13 cellular contexts compared by ENCODE assay signal in the genomic region with DNA sequence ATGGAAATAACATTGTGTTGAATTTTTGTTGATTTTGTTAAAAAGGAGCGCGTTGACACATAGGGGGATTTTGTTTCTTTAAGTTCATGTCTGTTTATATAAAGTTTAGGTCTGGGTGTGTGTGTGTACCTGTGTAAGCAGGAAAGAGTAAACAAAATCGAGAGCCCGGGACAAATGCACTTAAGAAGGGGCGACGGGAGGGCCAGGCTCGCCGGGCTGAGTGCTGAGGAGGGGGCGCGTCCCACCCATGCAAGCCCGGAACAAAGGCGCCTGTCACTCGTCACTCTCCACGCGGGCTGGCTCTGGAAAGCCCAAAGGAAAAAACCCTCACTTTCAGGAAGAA. TPM values are rescaled to one million over a fixed set of nuclear protein-coding genes. Genes with fewer than 3 reads are reported as not detected.
DNase-seq lines count a peak whose midpoint lies in the region; ATAC-seq, FAIRE-seq and TF ChIP-seq lines count a peak whose summit lies in the region.
"Had no signal": no experiment of that assay in that cellular context is flagged by ENCODE, and none has a peak within 500 bp of the region (broad histone marks: within the 10 kb centered on the region; RNA-seq: fewer than 3 reads in every experiment).

No MANE protein-coding gene starts in this region.

- ATAC-seq in GM12878, result no peak; the same call in 2 of the 3 replicates
- no peak for ATAC-seq in lower lobe of right lung
- ATAC-seq in HG02870 (IDR thresholded peaks at IDR 0.05; ENCODE audit: unreplicated experiment), result no peak
- no peak for ATAC-seq in omental fat pad (ENCODE audit: low FRiP score)

- H3K4me1 Mint-ChIP-seq in activated naive CD4-positive, alpha-beta T cell treated with anti-CD3 and anti-CD28 coated beads, Interleukin-2, amount 10 ng/mL, durations not matched to agents 7 days and 5 days, result peaks cover 13% of the 10 kb centered on the region

- H4K20me1 ChIP-seq in GM12878 (ENCODE audit: control insufficient read depth, insufficient read depth), result no peaks in the 10 kb centered on the region

- no peak for FAIRE-seq in GM12878 (lab: Jason Lieb, UNC)
- FAIRE-seq: GM19239, urothelium cell line had no signal

- H3K4me1 ChIP-seq in GM12878 (ENCODE audit: control insufficient read depth, insufficient read depth, low read length) (no peaks in the 10 kb centered on the region; the same call in 1 of the 2 replicates), lower lobe of right lung (peaks cover 14% of the 10 kb centered on the region), tibial nerve (peaks cover 0 to 11% (median 7%) of the 10 kb centered on the region in 4 donors)
- H3K4me1 ChIP-seq: adrenal gland had no signal

- H3K36me3 ChIP-seq in GM12878 (ENCODE audit: control insufficient read depth in 2 of 2, insufficient read depth in 2 of 2, low read length in 1 of 2) (no peaks in the 10 kb centered on the region), lower lobe of right lung (no peaks in the 10 kb centered on the region), tibial nerve (no peaks in the 10 kb centered on the region)
- H3K36me3 ChIP-seq: adrenal gland, neutrophil had no signal

- no peak overlapping the region; the same call in 1 of the 2 replicates for H3K9ac ChIP-seq in GM12878 (ENCODE audit: control insufficient read depth, insufficient read depth, low read length)

- intact Hi-C loops in GM12878 (cut with micrococcal nuclease; ENCODE audit: unreplicated experiment), result no loop called here
- intact Hi-C loops in lower lobe of right lung (cut with DNase I), result no loop called here

- no TSS peak for BruUV-seq in GM12878 (replicated peaks; lab: Mats Ljungman, UMichigan)

- no peak overlapping the region for H3K27ac ChIP-seq in GM12878 (ENCODE audit: control insufficient read depth, insufficient read depth)
- no peak overlapping the region for H3K27ac ChIP-seq in lower lobe of right lung
- H3K27ac ChIP-seq in tibial nerve, result no peak overlapping the region
- H3K27ac ChIP-seq: adrenal gland, neutrophil had no signal

- no peaks in the 10 kb centered on the region for H3K9me3 ChIP-seq in GM12878 (replicated peaks; ENCODE audit: control insufficient read depth, insufficient read depth, low read length)
- H3K9me3 ChIP-seq in lower lobe of right lung, result no peaks in the 10 kb centered on the region
- no peaks in the 10 kb centered on the region for H3K9me3 ChIP-seq in tibial nerve
- H3K9me3 ChIP-seq: adrenal gland, neutrophil had no signal

- TF ChIP-seq CTCF in GM12878 (IDR thresholded peaks at IDR 0.05 in 2 of 3, conservative IDR thresholded peaks at IDR 0.05 in 1 of 3; ENCODE audit: control insufficient read depth in 2 of 3, extremely low read depth in 1 of 3, insufficient read depth in 1 of 3, low read depth in 3 of 3, low read length in 3 of 3) (no peak), lower lobe of right lung (IDR thresholded peaks at IDR 0.05) (no peak), tibial nerve (IDR thresholded peaks at IDR 0.05) (no peak), omental fat pad (IDR thresholded peaks at IDR 0.05) (no peak)

- DNase-seq in activated naive CD4-positive, alpha-beta T cell treated with anti-CD3 and anti-CD28 coated beads, Interleukin-2, amount 10 ng/mL, durations not matched to agents 7 days and 5 days, result no peak
- no peak for DNase-seq in activated naive CD4-positive, alpha-beta T cell (lab: John Stamatoyannopoulos, UW)
- DNase-seq in GM12878 (ENCODE audit: low read depth, low spot score) (no peak), lower lobe of right lung (no peak), tibial nerve (ENCODE audit: low spot score in 2 of 2) (no peak), NCI-H524 (lab: John Stamatoyannopoulos, UW) (no peak), omental fat pad (ENCODE audit: low spot score) (no peak)
- DNase-seq: COR-L47 had no signal

- SMC1A ChIA-PET in GM12878 (lab: Charles Lee; ENCODE audit: uncharacterized antibody, unreplicated experiment), result no interaction called here

- CTCF ChIA-PET in activated naive CD4-positive, alpha-beta T cell treated with anti-CD3 and anti-CD28 coated beads, Interleukin-2, amount 10 ng/mL, durations not matched to agents 7 days and 5 days (lab: Charles Lee), result no interaction called here
- CTCF ChIA-PET in GM12878 (lab: Yijun Ruan, JAX), result no interaction called here

- H2AFZ ChIP-seq in GM12878 (ENCODE audit: control insufficient read depth, low read depth, low read length), result peak overlapping the region; percentile 51

- TF ChIP-seq RAD21 in GM12878 (IDR thresholded peaks at IDR 0.05; ENCODE audit: insufficient read depth, low read depth, low read length), result no peak

- peak overlapping the region; percentile 60 for H3K4me2 ChIP-seq in GM12878 (ENCODE audit: control insufficient read depth, insufficient read depth)

- H3K27ac Mint-ChIP-seq in activated naive CD4-positive, alpha-beta T cell treated with anti-CD3 and anti-CD28 coated beads, Interleukin-2, amount 10 ng/mL, durations not matched to agents 7 days and 5 days, result no peak overlapping the region

- RAD21 ChIA-PET in GM12878 (lab: Charles Lee; ENCODE audit: unreplicated experiment), result no interaction called here

- no peaks in the 10 kb centered on the region for H3K79me2 ChIP-seq in GM12878 (ENCODE audit: control insufficient read depth, insufficient read depth, low read length)

- H3K27me3 Mint-ChIP-seq in activated naive CD4-positive, alpha-beta T cell treated with anti-CD3 and anti-CD28 coated beads, Interleukin-2, amount 10 ng/mL, durations not matched to agents 7 days and 5 days, result peaks cover 64% of the 10 kb centered on the region

- in situ Hi-C loops in GM12878 (cut with MboI), result no loop called here

- H3K4me3 ChIP-seq in GM12878 (peak overlapping the region; percentile 47; the same call in 1 of the 2 replicates), lower lobe of right lung (peak overlapping the region; percentile 35), tibial nerve (peak overlapping the region; percentile 7 to 50 (median 29))

- no peaks in the 10 kb centered on the region for H3K36me3 Mint-ChIP-seq in activated naive CD4-positive, alpha-beta T cell treated with anti-CD3 and anti-CD28 coated beads, Interleukin-2, amount 10 ng/mL, durations not matched to agents 7 days and 5 days

- POLR2A ChIA-PET in GM12878 (lab: Charles Lee), result no interaction called here

- TF ChIP-seq EP300 in GM12878 (IDR thresholded peaks at IDR 0.05; ENCODE audit: borderline replicate concordance in 1 of 2, control insufficient read depth in 1 of 2, low read depth in 2 of 2, low read length in 2 of 2) (no peak), tibial nerve (IDR thresholded peaks at IDR 0.05) (no peak)

- H3K27me3 ChIP-seq in GM12878 (replicated peaks in 1 of 2; ENCODE audit: control insufficient read depth in 2 of 2, insufficient read depth in 2 of 2, low read length in 1 of 2), result peaks cover 2 to 8% of the 10 kb centered on the region in 2 experiments
- peaks cover 70% of the 10 kb centered on the region for H3K27me3 ChIP-seq in lower lobe of right lung (ENCODE audit: low read depth)
- peaks cover 0 to 76% of the 10 kb centered on the region in 2 donors for H3K27me3 ChIP-seq in tibial nerve

- WGBS in GM12878 (ENCODE audit: insufficient coverage, insufficient replicate concordance, low lambda C conversion rate, missing lambda C conversion rate), result 14% methylated on average over 15 of the region's 15 CpGs
- 6 to 8% methylated on average over 15 of the region's 15 CpGs for WGBS in tibial nerve, 2 donors

- TF ChIP-seq POLR2A in GM12878 (IDR thresholded peaks at IDR 0.05; ENCODE audit: low read depth, low read length), result no peak
- TF ChIP-seq POLR2A in tibial nerve (IDR thresholded peaks at IDR 0.05), result no peak

- H3K9me3 Mint-ChIP-seq in activated naive CD4-positive, alpha-beta T cell treated with anti-CD3 and anti-CD28 coated beads, Interleukin-2, amount 10 ng/mL, durations not matched to agents 7 days and 5 days, result no peaks in the 10 kb centered on the region

- peak overlapping the region; percentile 74 for H3K4me3 Mint-ChIP-seq in activated naive CD4-positive, alpha-beta T cell treated with anti-CD3 and anti-CD28 coated beads, Interleukin-2, amount 10 ng/mL, durations not matched to agents 7 days and 5 days

RNA-seq across cellular contexts. Expression of a gene that starts 28.8 kb away (rescaled TPM):
- not detected in 2 replicates for total RNA-seq in GM12878 (2013; cell fraction: nucleolus; rRNA removed)
- total RNA-seq in GM12878 (2014; rRNA removed) (0.11 TPM in 1 of 2 replicates, not detected in the other), GM12878 (2014; rRNA removed; fragmentation: Illumina TruSeq; extraction: Trizol) (not detected in 2 replicates), GM12878 (2021) (not detected in 2 replicates), lower lobe of right lung (2.6 TPM), tibial nerve (1 to 10 TPM in 2 of 4 donors, under 1 TPM in 1, not detected in 1; 0.63 to 4.2 (median 1.4) TPM), omental fat pad (1 to 10 TPM in 2 of 4 donors, under 1 TPM in 1, not detected in 1; 0.96 to 3.3 (median 1.7) TPM)
- polyA plus RNA-seq in GM12878 (2011; ENCODE audit: low read depth), result 0.17 TPM
- polyA plus RNA-seq in GM12878 (2011; rRNA removed) (not detected in 2 replicates), GM12878 (2014; fragmentation: Illumina TruSeq; extraction: Trizol) (not detected in 2 replicates), GM12878 (2014; fragmentation: Nextera tagmentation; extraction: Ambion mirVana) (not detected), GM12878 (2014; rRNA removed) (not detected in 2 replicates), GM12878 (2016; fragmentation: Nextera tagmentation; extraction: Ambion mirVana) (under 1 TPM; 0.16 to 0.32 TPM)
- polyA plus RNA-seq in GM12878 (2011; cell fraction: cytosol; rRNA removed), result not detected in 2 replicates
- not detected in 2 replicates for polyA plus RNA-seq in GM12878 (2011; cell fraction: nucleus; rRNA removed)
- polyA plus RNA-seq in GM12878 (2012), result 0.37 and 0.39 TPM in 2 replicates
- not detected in 2 replicates for polyA minus RNA-seq in GM12878 (2011; rRNA and poly(A)+ RNA removed)
- polyA minus RNA-seq in GM12878 (2011; cell fraction: cytosol; rRNA and poly(A)+ RNA removed), result not detected in 2 replicates
- polyA minus RNA-seq in GM12878 (2011; cell fraction: nucleus; rRNA and poly(A)+ RNA removed), result not detected in 2 replicates

RNA-seq across cellular contexts. Expression of a gene that starts 38.9 kb away (rescaled TPM):
- total RNA-seq in GM12878 (2013; cell fraction: nucleolus; rRNA removed), result 55.6 and 58.1 TPM in 2 replicates
- total RNA-seq in GM12878 (2014; rRNA removed) (16.5 and 17.3 TPM in 2 replicates), GM12878 (2014; rRNA removed; fragmentation: Illumina TruSeq; extraction: Trizol) (13.5 TPM in 2 replicates), GM12878 (2021) (32.5 and 33.7 TPM in 2 replicates), lower lobe of right lung (26.2 TPM), tibial nerve (10 to 100 TPM; 19.9 to 32.8 (median 23.9) TPM), omental fat pad (10 to 100 TPM; 11.3 to 23.5 (median 15.8) TPM)
- polyA plus RNA-seq in GM12878 (2011; ENCODE audit: low read depth), result 9.5 TPM
- polyA plus RNA-seq in GM12878 (2011; rRNA removed) (6.4 and 8.5 TPM in 2 replicates), GM12878 (2014; fragmentation: Illumina TruSeq; extraction: Trizol) (6.5 and 11.3 TPM in 2 replicates), GM12878 (2014; fragmentation: Nextera tagmentation; extraction: Ambion mirVana) (1 to 10 TPM; 1.3 to 3.0 TPM), GM12878 (2014; rRNA removed) (18.8 and 24.6 TPM in 2 replicates), GM12878 (2016; fragmentation: Nextera tagmentation; extraction: Ambion mirVana) (10 to 100 TPM; 12.9 to 15.0 TPM)
- 9.4 and 12.8 TPM in 2 replicates for polyA plus RNA-seq in GM12878 (2011; cell fraction: cytosol; rRNA removed)
- 43.2 and 61.8 TPM in 2 replicates for polyA plus RNA-seq in GM12878 (2011; cell fraction: nucleus; rRNA removed)
- polyA plus RNA-seq in GM12878 (2012), result 14.5 and 20.0 TPM in 2 replicates
- 17.0 and 31.3 TPM in 2 replicates for polyA minus RNA-seq in GM12878 (2011; rRNA and poly(A)+ RNA removed)
- polyA minus RNA-seq in GM12878 (2011; cell fraction: cytosol; rRNA and poly(A)+ RNA removed), result 9.0 and 10.5 TPM in 2 replicates
- polyA minus RNA-seq in GM12878 (2011; cell fraction: nucleus; rRNA and poly(A)+ RNA removed), result 20.8 and 36.9 TPM in 2 replicates

RNA-seq across cellular contexts. Expression of a gene that starts 41.7 kb away (rescaled TPM):
- 14.5 and 16.0 TPM in 2 replicates for total RNA-seq in GM12878 (2013; cell fraction: nucleolus; rRNA removed)
- 27.1 and 40.0 TPM in 2 replicates for total RNA-seq in GM12878 (2014; rRNA removed)
- total RNA-seq in GM12878 (2014; rRNA removed; fragmentation: Illumina TruSeq; extraction: Trizol), result 30.5 and 31.8 TPM in 2 replicates
- total RNA-seq in GM12878 (2021), result 116 and 125 TPM in 2 replicates
- polyA plus RNA-seq in GM12878 (2011; ENCODE audit: low read depth), result 21.0 TPM
- 48.3 and 60.6 TPM in 2 replicates for polyA plus RNA-seq in GM12878 (2011; rRNA removed)
- 75.9 and 79.5 TPM in 2 replicates for polyA plus RNA-seq in GM12878 (2011; cell fraction: cytosol; rRNA removed)
- 44.3 and 49.0 TPM in 2 replicates for polyA plus RNA-seq in GM12878 (2011; cell fraction: nucleus; rRNA removed)
- polyA plus RNA-seq in GM12878 (2012), result 53.3 and 70.1 TPM in 2 replicates
- polyA plus RNA-seq in GM12878 (2014; fragmentation: Illumina TruSeq; extraction: Trizol), result 15.3 and 37.7 TPM in 2 replicates
- polyA plus RNA-seq in GM12878 (2014; fragmentation: Nextera tagmentation; extraction: Ambion mirVana), result 1 to 10 TPM; 2.6 to 9.7 TPM
- polyA plus RNA-seq in GM12878 (2014; rRNA removed), result 41.9 and 45.3 TPM in 2 replicates
- polyA plus RNA-seq in GM12878 (2016; fragmentation: Nextera tagmentation; extraction: Ambion mirVana), result 10 to 100 TPM in 1 of 2 experiments, 1 to 10 TPM in 1; 9.9 to 14.5 TPM
- 36.0 and 60.5 TPM in 2 replicates for polyA minus RNA-seq in GM12878 (2011; rRNA and poly(A)+ RNA removed)
- polyA minus RNA-seq in GM12878 (2011; cell fraction: cytosol; rRNA and poly(A)+ RNA removed), result 27.3 and 34.6 TPM in 2 replicates
- 9.1 and 16.1 TPM in 2 replicates for polyA minus RNA-seq in GM12878 (2011; cell fraction: nucleus; rRNA and poly(A)+ RNA removed)
- total RNA-seq in lower lobe of right lung, result 79.8 TPM
- total RNA-seq in tibial nerve, result 10 to 100 TPM; 38.1 to 89.0 (median 56.9) TPM
- total RNA-seq in omental fat pad, result 10 to 100 TPM; 20.8 to 26.5 (median 23.5) TPM
